ENCODE assay signal across 1 cellular context in genomic region chr10:3784510-3785250, GRCh38.
TF ChIP-seq lines count a peak whose summit lies in the region.

Gene KLF6, minus strand, starts transcription at chr10:3785209. Its CDS starts 195 bp downstream, at chr10:3785014.

TF ChIP-seq in HepG2, 621 proteins besides CTCF, POLR2A, EP300 and RAD21 (continued from another document and continues in another):
- TF ChIP-seq ZFP91 (CRISPR knock-in tag; IDR thresholded peaks at IDR 0.05; ENCODE audit: borderline replicate concordance) (no peak; the same call in 1 of the 2 replicates), FOXC1 (CRISPR knock-in tag; IDR thresholded peaks at IDR 0.05; ENCODE audit: borderline replicate concordance) (0 out of 2 replicates have a peak, but pooled peaks have one; percentile 22), TCF7L2 (IDR thresholded peaks at IDR 0.05; ENCODE audit: low read depth, low read length) (no peak), IKZF5 (CRISPR knock-in tag; IDR thresholded peaks at IDR 0.05) (peak; percentile 20; the same call in 1 of the 2 replicates), HDAC1 (CRISPR knock-in tag; IDR thresholded peaks at IDR 0.05) (peak; percentile 61), HNRNPLL (IDR thresholded peaks at IDR 0.05; ENCODE audit: low read depth, low read length, poor library complexity, severe bottlenecking) (no peak), ZBTB46 (CRISPR knock-in tag; IDR thresholded peaks at IDR 0.05; ENCODE audit: borderline replicate concordance) (no peak), ZUFSP (CRISPR knock-in tag; IDR thresholded peaks at IDR 0.05; ENCODE audit: borderline replicate concordance) (no peak), ZNF274 (CRISPR knock-in tag; IDR thresholded peaks at IDR 0.05) (peak; percentile 65), CBX1 (IDR thresholded peaks at IDR 0.05; ENCODE audit: low read depth) (no peak), MAX (IDR thresholded peaks at IDR 0.05) (peak; percentile 6; the same call in 1 of the 2 replicates), STAG1 (CRISPR knock-in tag; IDR thresholded peaks at IDR 0.05) (no peak), TFDP2 (CRISPR knock-in tag; IDR thresholded peaks at IDR 0.05) (0 out of 2 replicates have a peak, but pooled peaks have one; percentile 7), ZNF577 (CRISPR knock-in tag; IDR thresholded peaks at IDR 0.05; ENCODE audit: borderline replicate concordance, low read depth) (no peak), PAX8 (CRISPR knock-in tag; IDR thresholded peaks at IDR 0.05; ENCODE audit: borderline replicate concordance) (no peak), ZNF7 (CRISPR knock-in tag; IDR thresholded peaks at IDR 0.05) (0 out of 2 replicates have a peak, but pooled peaks have one; percentile 3), ZNF275 (CRISPR knock-in tag; IDR thresholded peaks at IDR 0.05; ENCODE audit: borderline replicate concordance) (peak; percentile 58; the same call in 1 of the 2 replicates), ZNF337 (CRISPR knock-in tag; IDR thresholded peaks at IDR 0.05; ENCODE audit: borderline replicate concordance, low read depth) (no peak), ETV6 (CRISPR knock-in tag; conservative IDR thresholded peaks at IDR 0.05) (no peak; the same call in 1 of the 2 replicates), ZBTB44 (CRISPR knock-in tag; IDR thresholded peaks at IDR 0.05) (no peak), ERF (CRISPR knock-in tag; IDR thresholded peaks at IDR 0.05) (peak; percentile 3; the same call in 1 of the 2 replicates), ZNF607 (CRISPR knock-in tag; IDR thresholded peaks at IDR 0.05; ENCODE audit: borderline replicate concordance) (no peak), ATF1 (CRISPR knock-in tag; IDR thresholded peaks at IDR 0.05) (no peak), ZC3H4 (CRISPR knock-in tag; IDR thresholded peaks at IDR 0.05; ENCODE audit: borderline replicate concordance) (0 out of 2 replicates have a peak, but pooled peaks have one; percentile 57), MIER2 (CRISPR knock-in tag; IDR thresholded peaks at IDR 0.05) (no peak), ZFY (CRISPR knock-in tag; IDR thresholded peaks at IDR 0.05) (peak; percentile 52), CREM (IDR thresholded peaks at IDR 0.05) (no peak), CREM (CRISPR knock-in tag; IDR thresholded peaks at IDR 0.05) (no peak), ZNF572 (CRISPR knock-in tag; IDR thresholded peaks at IDR 0.05) (no peak), SIN3A (IDR thresholded peaks at IDR 0.05; ENCODE audit: borderline replicate concordance, low read depth, low read length) (peak; percentile 81; the same call in 1 of the 2 replicates), NCOA1 (CRISPR knock-in tag; IDR thresholded peaks at IDR 0.05) (peak; percentile 54; the same call in 1 of the 2 replicates), ZNF276 (CRISPR knock-in tag; IDR thresholded peaks at IDR 0.05; ENCODE audit: low read depth) (no peak), ZNF253 (CRISPR knock-in tag; IDR thresholded peaks at IDR 0.05; ENCODE audit: borderline replicate concordance) (no peak), SP5 (CRISPR knock-in tag; IDR thresholded peaks at IDR 0.05; ENCODE audit: borderline replicate concordance, low read depth) (no peak), ZNF879 (CRISPR knock-in tag; IDR thresholded peaks at IDR 0.05) (0 out of 2 replicates have a peak, but pooled peaks have one; percentile 60), CREB3 (CRISPR knock-in tag; IDR thresholded peaks at IDR 0.05) (peak; percentile 49; the same call in 1 of the 2 replicates), SKIL (CRISPR knock-in tag; IDR thresholded peaks at IDR 0.05; ENCODE audit: borderline replicate concordance) (no peak), ZNF768 (CRISPR knock-in tag; IDR thresholded peaks at IDR 0.05) (peak; percentile 68), ZNF598 (CRISPR knock-in tag; IDR thresholded peaks at IDR 0.05; ENCODE audit: borderline replicate concordance) (peak; percentile 64; the same call in 1 of the 2 replicates), ZBTB1 (CRISPR knock-in tag; IDR thresholded peaks at IDR 0.05; ENCODE audit: borderline replicate concordance) (no peak)
